In genomic region chr20:955111-955510, GRCh38 we compare ENCODE assay signal across 23 cellular contexts. TPM values are rescaled to one million over a fixed set of nuclear protein-coding genes. Genes with fewer than 3 reads are reported as not detected.
"Had no signal": no experiment of that assay in that cellular context is flagged by ENCODE, and none has a peak within 500 bp of the region (broad histone marks: within the 10 kb centered on the region; RNA-seq: fewer than 3 reads in every experiment).

No MANE protein-coding gene starts in this region.

- H3K4me2 ChIP-seq: SK-N-SH had no signal

- H3K9me3 ChIP-seq: SK-N-SH had no signal

- DNase-seq: KBM-7, MV-4-11, NCI-H1048, NCI-H1105, NCI-H1417, NCI-H1436 treated with DMSO at 0.1 percent for 48 hours, NCI-H1694, NCI-H187 treated with DMSO at 0.1 percent for 48 hours, NCI-H2029 treated with DMSO at 0.1 percent for 48 hours, NCI-H2171 treated with DMSO at 0.1 percent for 48 hours, NCI-H345, NCI-H446 treated with DMSO at 0.1 percent for 48 hours, NCI-H510A treated with DMSO at 0.1 percent for 48 hours, NCI-H526, RPMI8226, SHP77, SK-N-SH had no signal

- FAIRE-seq: HTR-8/SVneo, RCC 7860 had no signal

- H3K9ac ChIP-seq: SK-N-SH had no signal

- H3K27ac ChIP-seq: HL-60 had no signal

RNA-seq across cellular contexts. Expression of gene ANGPT4, which starts 39.0 kb away (rescaled TPM):
- total RNA-seq: LHCN-M2, MCF 10A, SK-MEL-5 had no signal
- polyA plus RNA-seq: SK-N-SH had no signal

RNA-seq across cellular contexts. Expression of gene RSPO4, which starts 47.0 kb away (rescaled TPM):
- total RNA-seq: LHCN-M2, MCF 10A had no signal
- polyA plus RNA-seq: SK-N-SH had no signal
